ENCODE assay signal across 2 cellular contexts in the genomic region with DNA sequence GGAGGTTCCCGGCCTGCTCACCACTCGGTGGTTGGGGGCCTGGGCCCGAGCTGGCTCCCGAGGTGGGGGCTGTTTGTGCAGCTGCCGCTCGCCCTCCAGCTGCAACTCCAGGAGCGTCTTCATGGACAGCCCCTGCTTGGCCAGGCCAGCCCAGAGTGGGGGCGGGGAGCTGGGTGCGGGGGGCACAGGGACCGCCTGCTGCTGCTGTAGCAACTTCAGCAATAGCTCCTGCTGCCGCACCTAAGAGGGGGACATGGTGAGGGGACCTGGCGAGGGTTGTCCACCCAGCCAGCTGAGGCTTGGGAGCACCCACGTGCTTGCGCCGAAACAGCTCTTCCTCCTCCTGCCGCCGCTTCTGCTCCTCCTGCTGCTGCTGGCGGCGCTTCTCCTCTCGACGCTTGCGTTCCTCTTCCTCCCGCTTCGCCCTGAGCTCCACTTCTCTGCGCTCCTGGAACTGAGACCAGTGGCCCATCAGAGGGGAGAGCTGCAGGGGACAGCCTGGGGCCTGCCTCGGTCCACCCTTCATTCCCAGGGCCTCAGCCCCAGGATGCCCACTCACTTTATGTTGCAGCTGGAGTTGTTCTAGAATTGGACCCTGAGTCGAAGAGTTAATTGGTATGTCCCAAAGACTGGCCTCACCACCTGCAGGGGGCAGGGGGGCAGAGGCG.
TF ChIP-seq lines count a peak whose summit lies in the region.

No MANE protein-coding gene starts in this region.

TF ChIP-seq in GM12891, 5 proteins besides CTCF, POLR2A, EP300 and RAD21:
- TF ChIP-seq POU2F2 (IDR thresholded peaks at IDR 0.05; ENCODE audit: low read depth, low read length) (no peak), POLR2AphosphoS5 (IDR thresholded peaks at IDR 0.05; ENCODE audit: low read depth, low read length) (no peak), SPI1 (IDR thresholded peaks at IDR 0.05; ENCODE audit: low read depth, low read length) (no peak), PAX5 (IDR thresholded peaks at IDR 0.05; ENCODE audit: insufficient read depth, low read length, severe bottlenecking) (no peak), TAF1 (IDR thresholded peaks at IDR 0.05; ENCODE audit: low read depth, low read length) (no peak)

TF ChIP-seq in H1, 55 proteins besides CTCF, POLR2A, EP300 and RAD21:
- TF ChIP-seq, protein P1, sequence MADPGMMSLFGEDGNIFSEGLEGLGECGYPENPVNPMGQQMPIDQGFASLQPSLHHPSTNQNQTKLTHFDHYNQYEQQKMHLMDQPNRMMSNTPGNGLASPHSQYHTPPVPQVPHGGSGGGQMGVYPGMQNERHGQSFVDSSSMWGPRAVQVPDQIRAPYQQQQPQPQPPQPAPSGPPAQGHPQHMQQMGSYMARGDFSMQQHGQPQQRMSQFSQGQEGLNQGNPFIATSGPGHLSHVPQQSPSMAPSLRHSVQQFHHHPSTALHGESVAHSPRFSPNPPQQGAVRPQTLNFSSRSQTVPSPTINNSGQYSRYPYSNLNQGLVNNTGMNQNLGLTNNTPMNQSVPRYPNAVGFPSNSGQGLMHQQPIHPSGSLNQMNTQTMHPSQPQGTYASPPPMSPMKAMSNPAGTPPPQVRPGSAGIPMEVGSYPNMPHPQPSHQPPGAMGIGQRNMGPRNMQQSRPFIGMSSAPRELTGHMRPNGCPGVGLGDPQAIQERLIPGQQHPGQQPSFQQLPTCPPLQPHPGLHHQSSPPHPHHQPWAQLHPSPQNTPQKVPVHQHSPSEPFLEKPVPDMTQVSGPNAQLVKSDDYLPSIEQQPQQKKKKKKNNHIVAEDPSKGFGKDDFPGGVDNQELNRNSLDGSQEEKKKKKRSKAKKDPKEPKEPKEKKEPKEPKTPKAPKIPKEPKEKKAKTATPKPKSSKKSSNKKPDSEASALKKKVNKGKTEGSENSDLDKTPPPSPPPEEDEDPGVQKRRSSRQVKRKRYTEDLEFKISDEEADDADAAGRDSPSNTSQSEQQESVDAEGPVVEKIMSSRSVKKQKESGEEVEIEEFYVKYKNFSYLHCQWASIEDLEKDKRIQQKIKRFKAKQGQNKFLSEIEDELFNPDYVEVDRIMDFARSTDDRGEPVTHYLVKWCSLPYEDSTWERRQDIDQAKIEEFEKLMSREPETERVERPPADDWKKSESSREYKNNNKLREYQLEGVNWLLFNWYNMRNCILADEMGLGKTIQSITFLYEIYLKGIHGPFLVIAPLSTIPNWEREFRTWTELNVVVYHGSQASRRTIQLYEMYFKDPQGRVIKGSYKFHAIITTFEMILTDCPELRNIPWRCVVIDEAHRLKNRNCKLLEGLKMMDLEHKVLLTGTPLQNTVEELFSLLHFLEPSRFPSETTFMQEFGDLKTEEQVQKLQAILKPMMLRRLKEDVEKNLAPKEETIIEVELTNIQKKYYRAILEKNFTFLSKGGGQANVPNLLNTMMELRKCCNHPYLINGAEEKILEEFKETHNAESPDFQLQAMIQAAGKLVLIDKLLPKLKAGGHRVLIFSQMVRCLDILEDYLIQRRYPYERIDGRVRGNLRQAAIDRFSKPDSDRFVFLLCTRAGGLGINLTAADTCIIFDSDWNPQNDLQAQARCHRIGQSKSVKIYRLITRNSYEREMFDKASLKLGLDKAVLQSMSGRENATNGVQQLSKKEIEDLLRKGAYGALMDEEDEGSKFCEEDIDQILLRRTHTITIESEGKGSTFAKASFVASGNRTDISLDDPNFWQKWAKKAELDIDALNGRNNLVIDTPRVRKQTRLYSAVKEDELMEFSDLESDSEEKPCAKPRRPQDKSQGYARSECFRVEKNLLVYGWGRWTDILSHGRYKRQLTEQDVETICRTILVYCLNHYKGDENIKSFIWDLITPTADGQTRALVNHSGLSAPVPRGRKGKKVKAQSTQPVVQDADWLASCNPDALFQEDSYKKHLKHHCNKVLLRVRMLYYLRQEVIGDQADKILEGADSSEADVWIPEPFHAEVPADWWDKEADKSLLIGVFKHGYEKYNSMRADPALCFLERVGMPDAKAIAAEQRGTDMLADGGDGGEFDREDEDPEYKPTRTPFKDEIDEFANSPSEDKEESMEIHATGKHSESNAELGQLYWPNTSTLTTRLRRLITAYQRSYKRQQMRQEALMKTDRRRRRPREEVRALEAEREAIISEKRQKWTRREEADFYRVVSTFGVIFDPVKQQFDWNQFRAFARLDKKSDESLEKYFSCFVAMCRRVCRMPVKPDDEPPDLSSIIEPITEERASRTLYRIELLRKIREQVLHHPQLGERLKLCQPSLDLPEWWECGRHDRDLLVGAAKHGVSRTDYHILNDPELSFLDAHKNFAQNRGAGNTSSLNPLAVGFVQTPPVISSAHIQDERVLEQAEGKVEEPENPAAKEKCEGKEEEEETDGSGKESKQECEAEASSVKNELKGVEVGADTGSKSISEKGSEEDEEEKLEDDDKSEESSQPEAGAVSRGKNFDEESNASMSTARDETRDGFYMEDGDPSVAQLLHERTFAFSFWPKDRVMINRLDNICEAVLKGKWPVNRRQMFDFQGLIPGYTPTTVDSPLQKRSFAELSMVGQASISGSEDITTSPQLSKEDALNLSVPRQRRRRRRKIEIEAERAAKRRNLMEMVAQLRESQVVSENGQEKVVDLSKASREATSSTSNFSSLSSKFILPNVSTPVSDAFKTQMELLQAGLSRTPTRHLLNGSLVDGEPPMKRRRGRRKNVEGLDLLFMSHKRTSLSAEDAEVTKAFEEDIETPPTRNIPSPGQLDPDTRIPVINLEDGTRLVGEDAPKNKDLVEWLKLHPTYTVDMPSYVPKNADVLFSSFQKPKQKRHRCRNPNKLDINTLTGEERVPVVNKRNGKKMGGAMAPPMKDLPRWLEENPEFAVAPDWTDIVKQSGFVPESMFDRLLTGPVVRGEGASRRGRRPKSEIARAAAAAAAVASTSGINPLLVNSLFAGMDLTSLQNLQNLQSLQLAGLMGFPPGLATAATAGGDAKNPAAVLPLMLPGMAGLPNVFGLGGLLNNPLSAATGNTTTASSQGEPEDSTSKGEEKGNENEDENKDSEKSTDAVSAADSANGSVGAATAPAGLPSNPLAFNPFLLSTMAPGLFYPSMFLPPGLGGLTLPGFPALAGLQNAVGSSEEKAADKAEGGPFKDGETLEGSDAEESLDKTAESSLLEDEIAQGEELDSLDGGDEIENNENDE (IDR thresholded peaks at IDR 0.05; ENCODE audit: insufficient replicate concordance, low read length) = no peak
- TF ChIP-seq, protein P2, sequence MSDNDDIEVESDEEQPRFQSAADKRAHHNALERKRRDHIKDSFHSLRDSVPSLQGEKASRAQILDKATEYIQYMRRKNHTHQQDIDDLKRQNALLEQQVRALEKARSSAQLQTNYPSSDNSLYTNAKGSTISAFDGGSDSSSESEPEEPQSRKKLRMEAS (IDR thresholded peaks at IDR 0.05) = no peak
- no peak for TF ChIP-seq SAP30 (IDR thresholded peaks at IDR 0.05; ENCODE audit: insufficient read depth, insufficient replicate concordance, low read length)
- no peak for TF ChIP-seq CBX8 (IDR thresholded peaks at IDR 0.05; ENCODE audit: borderline replicate concordance, low read depth, low read length)
- no peak for TF ChIP-seq BCL11A (IDR thresholded peaks at IDR 0.05; ENCODE audit: low read depth in 2 of 2, low read length in 2 of 2)
- TF ChIP-seq USF2 (IDR thresholded peaks at IDR 0.05; ENCODE audit: low read length) = no peak
- no peak for TF ChIP-seq KDM1A (IDR thresholded peaks at IDR 0.05; ENCODE audit: borderline replicate concordance, low read length)
- TF ChIP-seq POLR2AphosphoS5 (IDR thresholded peaks at IDR 0.05; ENCODE audit: low read depth, low read length) = no peak
- TF ChIP-seq CTBP2 (IDR thresholded peaks at IDR 0.05; ENCODE audit: borderline replicate concordance, insufficient read depth, insufficient read length, low read length) = no peak
- TF ChIP-seq CREB1 (IDR thresholded peaks at IDR 0.05) = no peak
- TF ChIP-seq ATF3 (IDR thresholded peaks at IDR 0.05; ENCODE audit: insufficient read depth, low read depth, low read length) = no peak
